In genomic region chr2:19321946-19322345, GRCh38 we compare ENCODE assay signal across 1 cellular context.
TF ChIP-seq lines count a peak whose summit lies in the region.

No MANE protein-coding gene starts in this region.

TF ChIP-seq in SK-N-SH, 30 proteins besides CTCF, POLR2A, EP300 and RAD21 (continued from another document):
- 0 out of 2 replicates have a peak, but pooled peaks have one; percentile 6 for TF ChIP-seq PBX3 (IDR thresholded peaks at IDR 0.05)
- no peak for TF ChIP-seq RFX5 (IDR thresholded peaks at IDR 0.05; ENCODE audit: low read length)
TF ChIP-seq in SK-N-SH: peak in this region for 2.
